Comparison of ENCODE assay signal across 28 cellular contexts in the genomic region with DNA sequence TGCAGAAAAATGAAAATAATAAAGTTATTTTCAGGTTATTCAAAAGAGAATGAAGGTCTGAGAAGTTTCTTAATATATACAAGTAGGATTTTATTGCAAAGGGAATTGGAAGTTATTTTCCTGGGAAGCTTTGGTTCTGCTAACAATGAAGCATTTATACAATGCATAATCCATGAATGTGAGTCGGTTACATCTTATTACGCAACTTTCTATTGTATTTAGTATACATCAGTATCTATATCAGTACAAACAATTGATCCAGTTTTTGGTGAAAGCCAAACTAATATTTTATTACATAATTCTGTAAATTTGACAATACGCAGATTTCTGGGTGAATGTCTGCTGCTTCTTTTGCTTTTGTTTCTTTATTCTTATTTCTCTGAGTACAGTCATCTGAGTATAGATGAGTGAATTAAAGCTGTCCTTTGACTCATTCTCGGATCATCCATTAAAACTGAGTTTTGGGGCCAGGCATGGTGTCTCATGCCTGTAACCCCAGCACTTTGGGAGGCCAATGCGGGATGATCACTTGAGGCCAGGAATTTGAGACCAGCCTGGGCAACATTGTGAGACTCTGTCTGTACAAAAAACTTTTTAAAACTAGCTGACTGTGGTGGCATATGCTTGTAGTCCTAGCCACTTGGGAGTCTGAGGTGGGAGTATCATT.
DNase-seq lines count a peak whose midpoint lies in the region; ATAC-seq, FAIRE-seq and TF ChIP-seq lines count a peak whose summit lies in the region.
"Had no signal": no experiment of that assay in that cellular context is flagged by ENCODE, and none has a peak within 500 bp of the region (broad histone marks: within the 10 kb centered on the region; RNA-seq: fewer than 3 reads in every experiment).

No MANE protein-coding gene starts in this region.

- H3K9me3 ChIP-seq in astrocyte (ENCODE audit: insufficient read depth, low read depth, low read length) (no peaks in the 10 kb centered on the region), keratinocyte (ENCODE audit: control insufficient read depth, low read depth, low read length) (no peaks in the 10 kb centered on the region), aorta (ENCODE audit: control insufficient read depth, low read length) (no peaks in the 10 kb centered on the region), testis (no peaks in the 10 kb centered on the region)
- H3K9me3 ChIP-seq: heart left ventricle, neutrophil, suprapubic skin had no signal

- H2AFZ ChIP-seq in astrocyte (ENCODE audit: low read depth, low read length) = no peak overlapping the region
- peak overlapping the region; percentile 44 for H2AFZ ChIP-seq in keratinocyte (ENCODE audit: control insufficient read depth, low read length)

- H3K4me2 ChIP-seq in astrocyte (ENCODE audit: low read length) (peak overlapping the region; percentile 14), keratinocyte (ENCODE audit: control insufficient read depth, extremely low read depth, insufficient read depth, low read depth, low read length) (peak overlapping the region; percentile 49)
- H3K4me2 ChIP-seq: BLaER1 treated with 17β-estradiol and CSF1 and Interleukin-3, amounts not matched to agents 10 nM and 100 nM had no signal

- H3K4me3 Mint-ChIP-seq in astrocyte (ENCODE audit: unreplicated experiment) = no peak overlapping the region
- no peak overlapping the region for H3K4me3 Mint-ChIP-seq in stimulated activated memory B cell treated with anti-CD40 and anti-IgM and Interleukin-4, amounts not matched to agents 10 μg/mL and 1 μg/mL and 100 μg/mL, for 72 hours
- H3K4me3 Mint-ChIP-seq: activated CD4-positive, alpha-beta T cell treated with anti-CD3 and anti-CD28 coated beads for 36 hours; T-helper 17 cell had no signal

- intact Hi-C loops in aorta (cut with DNase I) = no loop called here
- intact Hi-C loops in testis (cut with DNase I; ENCODE audit: low total_unique reads) = no loop called here

- DNase-seq in EH (ENCODE audit: low read depth) = peak; percentile 59
- peak; percentile 75 for DNase-seq in M059J (ENCODE audit: low read depth)
- DNase-seq in astrocyte (ENCODE audit: low read depth) = no peak
- no peak for DNase-seq in keratinocyte (ENCODE audit: low read depth, low spot score)
- no peak for DNase-seq in aorta
- DNase-seq in stimulated activated naive CD4-positive, alpha-beta T cell treated with Interleukin-2 at 50 U/mL for 16 hours (lab: John Stamatoyannopoulos, UW) = no peak
- DNase-seq in testis = no peak
- DNase-seq: ACHN; activated CD4-positive, alpha-beta T cell treated with anti-CD3 and anti-CD28 coated beads for 36 hours; activated naive CD4-positive, alpha-beta T cell treated with Interleukin-2 at 50 U/mL for 16 hours; activated T-cell treated with anti-CD3 and anti-CD28 coated beads, Interleukin-2, amount 50 U/mL, for 48 hours; amniotic stem cell; DMS79 treated with DMSO at 0.1 percent for 48 hours; heart left ventricle; KG1; mesendoderm; NCI-H146; NCI-H2171 treated with DMSO at 0.1 percent for 48 hours; NCI-H524 treated with DMSO at 0.1 percent for 48 hours; RPMI8226; T-helper 17 cell had no signal

- TF ChIP-seq CTCF in astrocyte (IDR thresholded peaks at IDR 0.05; ENCODE audit: insufficient read depth, low read depth, low read length) (no peak), keratinocyte (optimal IDR thresholded peaks at IDR 0.05 in 1 of 3, IDR thresholded peaks at IDR 0.05 in 1 of 3, conservative IDR thresholded peaks at IDR 0.05 in 1 of 3; ENCODE audit: extremely low read depth in 1 of 3, insufficient read depth in 2 of 3, low read length in 3 of 3) (no peak), testis (IDR thresholded peaks at IDR 0.05) (no peak)

- H3K79me2 ChIP-seq in astrocyte (ENCODE audit: insufficient read depth, low read length) = no peaks in the 10 kb centered on the region
- no peaks in the 10 kb centered on the region for H3K79me2 ChIP-seq in keratinocyte (ENCODE audit: control insufficient read depth, insufficient read depth, low read length)

- no peak for TF ChIP-seq POLR2A in testis (IDR thresholded peaks at IDR 0.05)

- no peaks in the 10 kb centered on the region for H3K36me3 ChIP-seq in astrocyte (ENCODE audit: insufficient read depth, low read length)
- no peaks in the 10 kb centered on the region for H3K36me3 ChIP-seq in keratinocyte (ENCODE audit: control insufficient read depth in 2 of 2, extremely low read depth in 1 of 2, insufficient read depth in 2 of 2, low read length in 2 of 2)
- H3K36me3 ChIP-seq in aorta (ENCODE audit: control insufficient read depth in 1 of 2, insufficient read depth in 2 of 2, low read length in 1 of 2) = no peaks in the 10 kb centered on the region
- no peaks in the 10 kb centered on the region for H3K36me3 ChIP-seq in testis (ENCODE audit: low read depth, missing control alignments)
- H3K36me3 ChIP-seq: BLaER1 treated with 17β-estradiol and CSF1 and Interleukin-3, amounts not matched to agents 10 nM and 100 nM; cardiac muscle cell; heart left ventricle; neutrophil; suprapubic skin had no signal

- peaks cover 5% of the 10 kb centered on the region for H3K9me3 Mint-ChIP-seq in astrocyte (ENCODE audit: unreplicated experiment)
- peaks cover 5% of the 10 kb centered on the region for H3K9me3 Mint-ChIP-seq in stimulated activated memory B cell treated with anti-CD40 and anti-IgM and Interleukin-4, amounts not matched to agents 10 μg/mL and 1 μg/mL and 100 μg/mL, for 72 hours

- peak overlapping the region; percentile 37 for H3K27ac ChIP-seq in astrocyte (ENCODE audit: low read depth, low read length)
- peak overlapping the region; percentile 28 for H3K27ac ChIP-seq in keratinocyte (ENCODE audit: control insufficient read depth, insufficient read depth, low read length)
- no peak overlapping the region for H3K27ac ChIP-seq in aorta (ENCODE audit: low read depth in 1 of 2, low read length in 2 of 2)
- no peak overlapping the region for H3K27ac ChIP-seq in testis
- H3K27ac ChIP-seq: BLaER1 treated with 17β-estradiol and CSF1 and Interleukin-3, amounts not matched to agents 10 nM and 100 nM; cardiac muscle cell; heart left ventricle; neutrophil; skin epidermis; suprapubic skin had no signal

- H3K27me3 Mint-ChIP-seq in astrocyte (ENCODE audit: low read depth, unreplicated experiment) = no peaks in the 10 kb centered on the region
- H3K27me3 Mint-ChIP-seq in stimulated activated memory B cell treated with anti-CD40 and anti-IgM and Interleukin-4, amounts not matched to agents 10 μg/mL and 1 μg/mL and 100 μg/mL, for 72 hours = no peaks in the 10 kb centered on the region
- H3K27me3 Mint-ChIP-seq: activated CD4-positive, alpha-beta T cell treated with anti-CD3 and anti-CD28 coated beads for 36 hours had no signal

- H4K20me1 ChIP-seq in astrocyte (ENCODE audit: insufficient read depth, low read length) = no peaks in the 10 kb centered on the region
- no peaks in the 10 kb centered on the region for H4K20me1 ChIP-seq in keratinocyte (ENCODE audit: control insufficient read depth, extremely low read depth, insufficient read depth, low read length)
- H4K20me1 ChIP-seq: BLaER1 treated with 17β-estradiol and CSF1 and Interleukin-3, amounts not matched to agents 10 nM and 100 nM had no signal

- WGBS in aorta, 2 donors = 90 to 95% methylated on average over 5 of the region's 5 CpGs
- WGBS in testis, 2 donors = 82 to 85% methylated on average over 5 of the region's 5 CpGs

- H3K36me3 Mint-ChIP-seq in astrocyte (ENCODE audit: low read depth, unreplicated experiment) = no peaks in the 10 kb centered on the region
- H3K36me3 Mint-ChIP-seq in stimulated activated memory B cell treated with anti-CD40 and anti-IgM and Interleukin-4, amounts not matched to agents 10 μg/mL and 1 μg/mL and 100 μg/mL, for 72 hours = no peaks in the 10 kb centered on the region

- H3K27me3 ChIP-seq in astrocyte (ENCODE audit: insufficient read depth, low read length) (no peaks in the 10 kb centered on the region), keratinocyte (ENCODE audit: control insufficient read depth, extremely low read depth, insufficient read depth, low read length) (no peaks in the 10 kb centered on the region), aorta (ENCODE audit: control insufficient read depth in 1 of 2, insufficient read depth in 2 of 2, low read length in 1 of 2) (no peaks in the 10 kb centered on the region), testis (no peaks in the 10 kb centered on the region)
- H3K27me3 ChIP-seq: BLaER1 treated with 17β-estradiol and CSF1 and Interleukin-3, amounts not matched to agents 10 nM and 100 nM; cardiac muscle cell; heart left ventricle; neutrophil; suprapubic skin had no signal

- no peak for ATAC-seq in stimulated activated memory B cell treated with anti-CD40 and anti-IgM and Interleukin-4, amounts not matched to agents 10 μg/mL and 1 μg/mL and 100 μg/mL, for 72 hours
- ATAC-seq in aorta (ENCODE audit: low FRiP score) = no peak
- ATAC-seq: activated CD4-positive, alpha-beta T cell treated with anti-CD3 and anti-CD28 coated beads for 36 hours; heart left ventricle; T-helper 17 cell had no signal

- H3K4me1 Mint-ChIP-seq in astrocyte (ENCODE audit: low read depth, unreplicated experiment) = peaks cover 1% of the 10 kb centered on the region
- H3K4me1 Mint-ChIP-seq in stimulated activated memory B cell treated with anti-CD40 and anti-IgM and Interleukin-4, amounts not matched to agents 10 μg/mL and 1 μg/mL and 100 μg/mL, for 72 hours = no peaks in the 10 kb centered on the region
- H3K4me1 Mint-ChIP-seq: activated CD4-positive, alpha-beta T cell treated with anti-CD3 and anti-CD28 coated beads for 36 hours; T-helper 17 cell had no signal

- no peaks in the 10 kb centered on the region for H3K9me1 ChIP-seq in keratinocyte (ENCODE audit: control insufficient read depth, extremely low read depth, insufficient read depth, low read length)

- peaks cover 8% of the 10 kb centered on the region for H3K4me1 ChIP-seq in astrocyte (ENCODE audit: insufficient read depth, low read length)
- peaks cover 8% of the 10 kb centered on the region for H3K4me1 ChIP-seq in keratinocyte (ENCODE audit: control insufficient read depth, extremely low read depth, insufficient read depth, low read length)
- H3K4me1 ChIP-seq in aorta (ENCODE audit: control insufficient read depth in 1 of 2, insufficient read depth in 2 of 2, low read length in 2 of 2) = no peaks in the 10 kb centered on the region
- H3K4me1 ChIP-seq in testis = no peaks in the 10 kb centered on the region
- H3K4me1 ChIP-seq: suprapubic skin had no signal

- dilution Hi-C loops in keratinocyte (cut with MboI; ENCODE audit: extremely low pct_ligation_motif_present, low sequenced_read_pairs) = no loop called here

- no peak overlapping the region for H3K4me3 ChIP-seq in astrocyte (ENCODE audit: insufficient read depth, low read depth, low read length)
- H3K4me3 ChIP-seq in keratinocyte (ENCODE audit: control insufficient read depth in 2 of 3, extremely low read depth in 1 of 3, insufficient read depth in 2 of 3, low read depth in 1 of 3, low read length in 3 of 3) = peak overlapping the region in 1 of 3 experiments; percentile 29
- no peak overlapping the region for H3K4me3 ChIP-seq in aorta (ENCODE audit: low read length in 2 of 2)
- H3K4me3 ChIP-seq in testis = no peak overlapping the region
- H3K4me3 ChIP-seq: BLaER1 treated with 17β-estradiol and CSF1 and Interleukin-3, amounts not matched to agents 10 nM and 100 nM; cardiac muscle cell; heart left ventricle; skin epidermis; suprapubic skin had no signal

- H3K27ac Mint-ChIP-seq in astrocyte (ENCODE audit: unreplicated experiment) = no peak overlapping the region
- no peak overlapping the region for H3K27ac Mint-ChIP-seq in stimulated activated memory B cell treated with anti-CD40 and anti-IgM and Interleukin-4, amounts not matched to agents 10 μg/mL and 1 μg/mL and 100 μg/mL, for 72 hours
- H3K27ac Mint-ChIP-seq: activated CD4-positive, alpha-beta T cell treated with anti-CD3 and anti-CD28 coated beads for 36 hours; T-helper 17 cell had no signal

- H3K9ac ChIP-seq in astrocyte (ENCODE audit: low read length) (no peak overlapping the region), keratinocyte (ENCODE audit: control insufficient read depth, extremely low read depth, insufficient read depth, low read length) (no peak overlapping the region)
- H3K9ac ChIP-seq: BLaER1 treated with 17β-estradiol and CSF1 and Interleukin-3, amounts not matched to agents 10 nM and 100 nM had no signal

- no peak for FAIRE-seq in astrocyte (lab: Jason Lieb, UNC)
- peak; percentile 23 for FAIRE-seq in keratinocyte (lab: Jason Lieb, UNC)
- FAIRE-seq: GM12892 had no signal

Comparison
In these comparisons a context has a peak if more than half of its experiments do, and no peak if none do; other contexts are left out.
1. DNase-seq: peak in EH (single experiment) and M059J (single experiment); none in astrocyte (single experiment), keratinocyte (single experiment), aorta (0 of 2), stimulated activated naive CD4-positive, alpha-beta T cell treated with Interleukin-2 at 50 U/mL for 16 hours (single experiment) and testis (single experiment).
2. H3K27ac ChIP-seq: peak in astrocyte (single experiment) and keratinocyte (single experiment); none in aorta (0 of 2) and testis (0 of 2).